15 cellular contexts compared by ENCODE assay signal in the genomic region with DNA sequence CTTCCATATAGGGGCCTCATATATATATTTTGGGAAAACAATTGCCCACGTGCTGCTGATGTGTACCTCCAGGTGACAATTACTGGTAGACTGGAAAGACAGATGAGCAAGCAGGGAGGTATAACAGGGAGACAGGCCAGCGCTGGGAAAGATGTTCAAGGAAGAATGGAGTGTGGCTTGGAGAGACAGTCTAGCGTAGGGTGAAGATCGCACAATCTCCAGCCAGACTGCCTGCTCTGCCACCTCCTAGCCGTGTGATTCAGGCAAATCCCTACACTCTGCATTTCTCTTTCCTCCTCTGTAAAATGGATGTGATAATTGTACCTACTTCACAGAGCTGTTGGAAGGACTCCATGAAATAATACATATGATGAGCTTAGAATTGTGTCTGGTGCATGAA.
DNase-seq lines count a peak whose midpoint lies in the region; ATAC-seq and TF ChIP-seq lines count a peak whose summit lies in the region.
"Had no signal": no experiment of that assay in that cellular context is flagged by ENCODE, and none has a peak within 500 bp of the region (broad histone marks: within the 10 kb centered on the region; RNA-seq: fewer than 3 reads in every experiment).

No MANE protein-coding gene starts in this region.

- no peaks in the 10 kb centered on the region for H3K4me1 Mint-ChIP-seq in activated T-helper 1 cell treated with anti-CD3 and anti-CD28 coated beads, Interleukin-12 subunit alpha, Interleukin-12 subunit beta, Interleukin-2, Interleukin-4 antibody, amounts not matched to agents 30 ng/mL and 10 ng/mL and 1 ng/mL, durations not matched to agents 14 hours and 24 hours and 36 hours (ENCODE audit: low read depth)
- H3K4me1 Mint-ChIP-seq in brain (peaks cover 67% of the 10 kb centered on the region), nephron (peaks cover 44% of the 10 kb centered on the region)
- H3K4me1 Mint-ChIP-seq: B cell; CD4-positive, alpha-beta memory T cell; GM23338 had no signal

- peaks cover 14% of the 10 kb centered on the region for H3K9me3 Mint-ChIP-seq in activated T-helper 1 cell treated with anti-CD3 and anti-CD28 coated beads, Interleukin-12 subunit alpha, Interleukin-12 subunit beta, Interleukin-2, Interleukin-4 antibody, amounts not matched to agents 30 ng/mL and 10 ng/mL and 1 ng/mL, durations not matched to agents 14 hours and 24 hours and 36 hours
- peaks cover 0 to 6% (median 0%) of the 10 kb centered on the region in 5 experiments for H3K9me3 Mint-ChIP-seq in brain
- peaks cover 2% of the 10 kb centered on the region for H3K9me3 Mint-ChIP-seq in nephron

- intact Hi-C loops in activated T-helper 1 cell treated with anti-CD3 and anti-CD28 coated beads, Interleukin-12 subunit alpha, Interleukin-12 subunit beta, Interleukin-2, Interleukin-4 antibody, amounts not matched to agents 30 ng/mL and 10 ng/mL and 1 ng/mL, durations not matched to agents 14 hours and 24 hours and 36 hours (cut with micrococcal nuclease), result no loop called here

- TF ChIP-seq CTCF in brain (conservative IDR thresholded peaks at IDR 0.05) (no peak), nephron (IDR thresholded peaks at IDR 0.05; ENCODE audit: unreplicated experiment in 3 of 3) (no peak)

- no peak for DNase-seq in activated T-helper 1 cell treated with anti-CD3 and anti-CD28 coated beads, Interleukin-12 subunit alpha, Interleukin-12 subunit beta, Interleukin-2, Interleukin-4 antibody, amounts not matched to agents 30 ng/mL and 10 ng/mL and 1 ng/mL, durations not matched to agents 14 hours and 24 hours and 36 hours (ENCODE audit: low spot score)
- DNase-seq: CD4-positive, alpha-beta memory T cell; DMS79; H7 had no signal

- H3K27me3 Mint-ChIP-seq in activated T-helper 1 cell treated with anti-CD3 and anti-CD28 coated beads, Interleukin-12 subunit alpha, Interleukin-12 subunit beta, Interleukin-2, Interleukin-4 antibody, amounts not matched to agents 30 ng/mL and 10 ng/mL and 1 ng/mL, durations not matched to agents 14 hours and 24 hours and 36 hours (ENCODE audit: insufficient read depth), result peaks cover 4% of the 10 kb centered on the region
- H3K27me3 Mint-ChIP-seq in brain (peaks cover 5% of the 10 kb centered on the region), nephron (ENCODE audit: low read depth) (peaks cover 7% of the 10 kb centered on the region)
- H3K27me3 Mint-ChIP-seq: B cell; CD4-positive, alpha-beta memory T cell had no signal

- peaks cover 11% of the 10 kb centered on the region for H3K36me3 Mint-ChIP-seq in activated T-helper 1 cell treated with anti-CD3 and anti-CD28 coated beads, Interleukin-12 subunit alpha, Interleukin-12 subunit beta, Interleukin-2, Interleukin-4 antibody, amounts not matched to agents 30 ng/mL and 10 ng/mL and 1 ng/mL, durations not matched to agents 14 hours and 24 hours and 36 hours (ENCODE audit: low read depth)
- no peaks in the 10 kb centered on the region for H3K36me3 Mint-ChIP-seq in brain
- no peaks in the 10 kb centered on the region for H3K36me3 Mint-ChIP-seq in nephron (ENCODE audit: low read depth)

- peak overlapping the region; percentile 30 for H3K27ac ChIP-seq in temporal lobe (ENCODE audit: low read depth, low read length)
- H3K27ac ChIP-seq: C4-2B had no signal

- H3K4me3 Mint-ChIP-seq in activated T-helper 1 cell treated with anti-CD3 and anti-CD28 coated beads, Interleukin-12 subunit alpha, Interleukin-12 subunit beta, Interleukin-2, Interleukin-4 antibody, amounts not matched to agents 30 ng/mL and 10 ng/mL and 1 ng/mL, durations not matched to agents 14 hours and 24 hours and 36 hours, result no peak overlapping the region
- H3K4me3 Mint-ChIP-seq in brain, result no peak overlapping the region
- H3K4me3 Mint-ChIP-seq in nephron, result no peak overlapping the region
- H3K4me3 Mint-ChIP-seq: B cell; CD4-positive, alpha-beta memory T cell; GM23338 had no signal

- ATAC-seq in HG03135 (IDR thresholded peaks at IDR 0.05; ENCODE audit: unreplicated experiment) (no peak), HG03460 (IDR thresholded peaks at IDR 0.05; ENCODE audit: unreplicated experiment) (no peak), GM19463 (IDR thresholded peaks at IDR 0.05; ENCODE audit: unreplicated experiment) (no peak)
- ATAC-seq: GM12878, GM23338, HepG2 had no signal

- peak overlapping the region; percentile 16 for H3K27ac Mint-ChIP-seq in activated T-helper 1 cell treated with anti-CD3 and anti-CD28 coated beads, Interleukin-12 subunit alpha, Interleukin-12 subunit beta, Interleukin-2, Interleukin-4 antibody, amounts not matched to agents 30 ng/mL and 10 ng/mL and 1 ng/mL, durations not matched to agents 14 hours and 24 hours and 36 hours
- peak overlapping the region in 4 of 5 experiments; percentile 2 to 57 (median 40) for H3K27ac Mint-ChIP-seq in brain
- H3K27ac Mint-ChIP-seq in nephron, result peak overlapping the region; percentile 16 to 90 (median 21)
- H3K27ac Mint-ChIP-seq: B cell, GM23338 had no signal
